16 cellular contexts compared by ENCODE assay signal in genomic region chr4:121165206-121165605, GRCh38.
"Had no signal": no experiment of that assay in that cellular context is flagged by ENCODE, and none has a peak within 500 bp of the region (broad histone marks: within the 10 kb centered on the region; RNA-seq: fewer than 3 reads in every experiment).

No MANE protein-coding gene starts in this region.

- H3K27me3 ChIP-seq: body of pancreas, neural progenitor cell, right atrium auricular region, stomach, upper lobe of left lung had no signal

- DNase-seq: activated CD4-positive, alpha-beta memory T cell treated with anti-CD3 and anti-CD28 coated beads, Interleukin-2, amount 10 ng/mL, durations not matched to agents 7 days and 5 days; activated CD4-positive, alpha-beta T cell treated with anti-CD3 and anti-CD28 coated beads for 4 hours; activated effector memory CD4-positive, alpha-beta T cell treated with anti-CD3 and anti-CD28 coated beads, Interleukin-2, amount 50 U/mL, for 16 hours; activated T-cell treated with anti-CD3 and anti-CD28 coated beads, Interleukin-2, amount 50 U/mL, for 24 hours; body of pancreas; dorsolateral prefrontal cortex; endodermal cell; kidney; stomach; upper lobe of left lung had no signal

- H3K27ac Mint-ChIP-seq: activated CD4-positive, alpha-beta memory T cell treated with anti-CD3 and anti-CD28 coated beads, Interleukin-2, amount 10 ng/mL, durations not matched to agents 7 days and 5 days; activated naive CD4-positive, alpha-beta T cell treated with anti-CD3 and anti-CD28 coated beads, Interleukin-2, amount 50 U/mL, for 72 hours; activated T-cell treated with anti-CD3 and anti-CD28 coated beads, Interleukin-2, amount 50 U/mL, for 24 hours; endodermal cell; neural progenitor cell; progenitor cell of endocrine pancreas; WTC11 had no signal

- H3K27me3 Mint-ChIP-seq: activated CD4-positive, alpha-beta memory T cell treated with anti-CD3 and anti-CD28 coated beads, Interleukin-2, amount 10 ng/mL, durations not matched to agents 7 days and 5 days; activated T-cell treated with anti-CD3 and anti-CD28 coated beads, Interleukin-2, amount 50 U/mL, for 24 hours; progenitor cell of endocrine pancreas had no signal

- H3K9ac ChIP-seq: neural progenitor cell had no signal

- H3K4me3 ChIP-seq: body of pancreas, dorsolateral prefrontal cortex, neural progenitor cell, right atrium auricular region, stomach, upper lobe of left lung had no signal

- H3K4me2 ChIP-seq: neural progenitor cell had no signal

- H3K9me3 ChIP-seq: body of pancreas, right atrium auricular region, stomach, upper lobe of left lung had no signal

- H3K4me3 Mint-ChIP-seq: activated CD4-positive, alpha-beta memory T cell treated with anti-CD3 and anti-CD28 coated beads, Interleukin-2, amount 10 ng/mL, durations not matched to agents 7 days and 5 days; activated T-cell treated with anti-CD3 and anti-CD28 coated beads, Interleukin-2, amount 50 U/mL, for 24 hours; endodermal cell; neural progenitor cell; WTC11 had no signal

- H3K4me1 Mint-ChIP-seq: neural progenitor cell had no signal

- H3K4me1 ChIP-seq: body of pancreas, neural progenitor cell, right atrium auricular region, stomach had no signal

- H3K9me3 Mint-ChIP-seq: activated T-cell treated with anti-CD3 and anti-CD28 coated beads, Interleukin-2, amount 50 U/mL, for 24 hours; endodermal cell; neural progenitor cell; WTC11 had no signal

- ATAC-seq: body of pancreas, left lobe of liver, WTC11 had no signal

- H3K27ac ChIP-seq: body of pancreas, dorsolateral prefrontal cortex, neural progenitor cell, right atrium auricular region, stomach had no signal

- H3K36me3 ChIP-seq: neural progenitor cell, right atrium auricular region, stomach, upper lobe of left lung had no signal

- H2AFZ ChIP-seq: neural progenitor cell had no signal
